In the genomic region with DNA sequence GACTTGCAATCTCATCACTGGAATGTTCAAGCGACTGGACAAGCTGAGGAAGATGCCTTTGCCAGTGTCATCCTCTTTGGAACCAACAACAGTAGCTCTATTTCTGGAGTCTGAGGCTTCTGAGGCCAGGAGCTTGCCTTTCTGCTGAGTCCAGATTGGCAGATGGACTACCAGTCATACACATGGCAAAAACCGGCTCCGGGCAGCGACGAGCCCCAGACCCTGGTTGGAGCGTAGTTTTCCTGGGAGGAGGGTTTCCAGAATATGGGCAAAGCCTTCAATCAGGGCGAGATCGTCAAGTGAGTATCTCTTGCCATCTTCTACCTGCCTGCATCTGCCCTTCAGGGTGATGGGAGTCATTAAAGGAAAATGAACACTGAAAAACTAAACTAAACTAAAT, we compare ENCODE assay signal across 9 cellular contexts.
"Had no signal": no experiment of that assay in that cellular context is flagged by ENCODE, and none has a peak within 500 bp of the region (broad histone marks: within the 10 kb centered on the region; RNA-seq: fewer than 3 reads in every experiment).

No MANE protein-coding gene starts in this region.

- H3K9me3 ChIP-seq: HAP-1 had no signal

- H3K27ac ChIP-seq: GM23248 had no signal

- H3K4me3 ChIP-seq: GM23248, GM23338, HAP-1 had no signal

- H3K4me1 ChIP-seq: HAP-1 had no signal

- H3K9ac ChIP-seq: GM23248 had no signal

- H3K36me3 ChIP-seq: HAP-1 had no signal

- H2AFZ ChIP-seq: GM23248, GM23338 had no signal

- DNase-seq: GM23248, GOT3, H7, H9, HCEC 1CT, HFFc6 had no signal

- FAIRE-seq: H54 had no signal

- H3K4me2 ChIP-seq: GM23338 had no signal
